Comparison of ENCODE assay signal across 1 cellular context in the genomic region with DNA sequence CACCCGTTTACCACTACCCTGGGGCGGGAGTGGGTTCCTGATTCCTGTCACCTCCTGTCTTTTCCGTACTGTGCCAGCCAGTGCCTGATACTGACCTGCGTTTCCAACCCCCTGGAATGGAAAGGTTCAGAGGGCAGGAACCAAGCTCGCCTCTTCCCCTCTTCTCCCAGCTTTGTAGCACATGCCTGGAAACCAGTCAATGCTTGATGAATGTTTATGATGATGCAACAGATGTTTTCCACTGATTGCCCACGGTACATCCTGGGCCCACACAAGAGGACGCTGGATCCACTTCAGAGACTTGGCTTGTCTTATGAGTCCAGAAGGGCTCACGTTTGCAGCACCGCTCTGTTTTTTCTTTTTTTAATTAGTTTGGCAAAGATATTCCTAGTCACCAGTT.
TF ChIP-seq lines count a peak whose summit lies in the region.

No MANE protein-coding gene starts in this region.

TF ChIP-seq in GM12878, 131 proteins besides CTCF, POLR2A, EP300 and RAD21:
- TF ChIP-seq MLLT1 (IDR thresholded peaks at IDR 0.05) (peak; percentile 27; the same call in 1 of the 2 replicates), SMAD1 (IDR thresholded peaks at IDR 0.05; ENCODE audit: low read depth, partially characterized antibody) (no peak)
